ENCODE assay signal across 24 cellular contexts in genomic region chr12:4056910-4057845, GRCh38.
DNase-seq lines count a peak whose midpoint lies in the region; ATAC-seq and TF ChIP-seq lines count a peak whose summit lies in the region.
"Had no signal": no experiment of that assay in that cellular context is flagged by ENCODE, and none has a peak within 500 bp of the region (broad histone marks: within the 10 kb centered on the region; RNA-seq: fewer than 3 reads in every experiment).

No MANE protein-coding gene starts in this region.

- no peaks in the 10 kb centered on the region for H3K9me3 Mint-ChIP-seq in CD4-positive, alpha-beta memory T cell
- H3K9me3 Mint-ChIP-seq in activated T-helper 1 cell treated with anti-CD3 and anti-CD28 coated beads, Interleukin-12 subunit alpha, Interleukin-12 subunit beta, Interleukin-2, Interleukin-4 antibody, amounts not matched to agents 30 ng/mL and 10 ng/mL and 1 ng/mL, durations not matched to agents 14 hours and 24 hours and 36 hours: no peaks in the 10 kb centered on the region
- H3K9me3 Mint-ChIP-seq: brain; CD4-positive, CD25-positive, alpha-beta regulatory T cell; immature natural killer cell; mesothelial cell of epicardium; natural killer cell had no signal

- no peaks in the 10 kb centered on the region for H3K36me3 ChIP-seq in CD4-positive, alpha-beta memory T cell (ENCODE audit: insufficient read depth, low read length)
- H3K36me3 ChIP-seq in liver (ENCODE audit: control insufficient read depth in 4 of 4, insufficient read depth in 3 of 4, low read depth in 1 of 4, low read length in 3 of 4): no peaks in the 10 kb centered on the region
- H3K36me3 ChIP-seq: thyroid gland had no signal

- intact Hi-C loops in CD4-positive, alpha-beta memory T cell (cut with micrococcal nuclease): no loop called here
- intact Hi-C loops in activated T-helper 1 cell treated with anti-CD3 and anti-CD28 coated beads, Interleukin-12 subunit alpha, Interleukin-12 subunit beta, Interleukin-2, Interleukin-4 antibody, amounts not matched to agents 30 ng/mL and 10 ng/mL and 1 ng/mL, durations not matched to agents 14 hours and 24 hours and 36 hours (cut with micrococcal nuclease): loop anchor here (2.0 kb wide), 1 partner anchor 26 kb away; no protein-coding TSS in a partner anchor

- WGBS in liver: 54% methylated on average over 6 of the region's 6 CpGs

- H3K27me3 Mint-ChIP-seq in CD4-positive, alpha-beta memory T cell: no peaks in the 10 kb centered on the region
- H3K27me3 Mint-ChIP-seq in activated T-helper 1 cell treated with anti-CD3 and anti-CD28 coated beads, Interleukin-12 subunit alpha, Interleukin-12 subunit beta, Interleukin-2, Interleukin-4 antibody, amounts not matched to agents 30 ng/mL and 10 ng/mL and 1 ng/mL, durations not matched to agents 14 hours and 24 hours and 36 hours (ENCODE audit: insufficient read depth): peaks cover 9% of the 10 kb centered on the region
- H3K27me3 Mint-ChIP-seq: brain had no signal

- CTCF ChIA-PET in CD4-positive, alpha-beta memory T cell (lab: Charles Lee; ENCODE audit: partially characterized antibody): interaction anchor here (0.8 kb wide), 1 partner anchor 219 kb away, joined by 4 read pairs; no protein-coding TSS in a partner anchor

- H3K27me3 ChIP-seq in CD4-positive, alpha-beta memory T cell (ENCODE audit: insufficient read depth, low read length): no peaks in the 10 kb centered on the region
- no peaks in the 10 kb centered on the region for H3K27me3 ChIP-seq in liver (ENCODE audit: control insufficient read depth in 4 of 4, insufficient read depth in 4 of 4, low read length in 3 of 4)
- H3K27me3 ChIP-seq in foreskin keratinocyte: peaks cover 22% of the 10 kb centered on the region
- H3K27me3 ChIP-seq: thyroid gland had no signal

- peaks cover 10 to 30% (median 17%) of the 10 kb centered on the region in 4 donors for H3K4me1 Mint-ChIP-seq in CD4-positive, alpha-beta memory T cell
- H3K4me1 Mint-ChIP-seq in activated T-helper 1 cell treated with anti-CD3 and anti-CD28 coated beads, Interleukin-12 subunit alpha, Interleukin-12 subunit beta, Interleukin-2, Interleukin-4 antibody, amounts not matched to agents 30 ng/mL and 10 ng/mL and 1 ng/mL, durations not matched to agents 14 hours and 24 hours and 36 hours (ENCODE audit: low read depth): peaks cover 27% of the 10 kb centered on the region
- H3K4me1 Mint-ChIP-seq: brain, immature natural killer cell had no signal

- DNase-seq in CD4-positive, alpha-beta memory T cell: no peak
- peak; percentile 90 for DNase-seq in DMS53 (lab: John Stamatoyannopoulos, UW)
- no peak for DNase-seq in activated T-helper 1 cell treated with anti-CD3 and anti-CD28 coated beads, Interleukin-12 subunit alpha, Interleukin-12 subunit beta, Interleukin-2, Interleukin-4 antibody, amounts not matched to agents 30 ng/mL and 10 ng/mL and 1 ng/mL, durations not matched to agents 14 hours and 24 hours and 36 hours (ENCODE audit: low spot score)
- DNase-seq in iPS-NIHi11 (ENCODE audit: low spot score): no peak
- DNase-seq in foreskin keratinocyte: no peak
- DNase-seq: activated CD4-positive, alpha-beta T cell treated with anti-CD3 and anti-CD28 coated beads, Interleukin-2, amount 50 U/mL, for 48 hours; CD4-positive, CD25-positive, alpha-beta regulatory T cell; foreskin melanocyte; HCEC 1CT; immature natural killer cell; Kasumi-1; left ventricle myocardium superior; natural killer cell; NCI-H1694; NCI-H2171; NCI-H510A treated with DMSO at 0.1 percent for 48 hours; stimulated activated CD4-positive, alpha-beta T cell treated with anti-CD3 and anti-CD28 coated beads, Interleukin-4, amount 100 ng/mL, for 24 hours; stimulated activated naive CD4-positive, alpha-beta T cell treated with Interleukin-2 at 50 U/mL for 16 hours; thyroid gland had no signal

- H3K9ac ChIP-seq in liver (ENCODE audit: low read depth in 1 of 2, low read length in 2 of 2): no peak overlapping the region

- peaks cover 0 to 8% of the 10 kb centered on the region in 2 donors for H3K36me3 Mint-ChIP-seq in CD4-positive, alpha-beta memory T cell
- H3K36me3 Mint-ChIP-seq in activated T-helper 1 cell treated with anti-CD3 and anti-CD28 coated beads, Interleukin-12 subunit alpha, Interleukin-12 subunit beta, Interleukin-2, Interleukin-4 antibody, amounts not matched to agents 30 ng/mL and 10 ng/mL and 1 ng/mL, durations not matched to agents 14 hours and 24 hours and 36 hours (ENCODE audit: low read depth): no peaks in the 10 kb centered on the region
- H3K36me3 Mint-ChIP-seq: brain, immature natural killer cell, mesothelial cell of epicardium, natural killer cell had no signal

- POLR2A ChIA-PET in CD4-positive, alpha-beta memory T cell (lab: Charles Lee; ENCODE audit: partially characterized antibody): interaction anchor here (0.6 to 1.1 kb wide), 2 partner anchors 67 to 211 kb away, joined by 3 read pairs; no protein-coding TSS in a partner anchor

- H3K9me3 ChIP-seq in CD4-positive, alpha-beta memory T cell (ENCODE audit: control insufficient read depth in 1 of 2, low read length in 2 of 2): no peaks in the 10 kb centered on the region
- no peaks in the 10 kb centered on the region for H3K9me3 ChIP-seq in liver (ENCODE audit: control insufficient read depth in 4 of 4, low read length in 3 of 4)
- H3K9me3 ChIP-seq: thyroid gland had no signal

- H3K4me3 ChIP-seq in CD4-positive, alpha-beta memory T cell (ENCODE audit: low read length in 2 of 2): no peak overlapping the region
- H3K4me3 ChIP-seq in liver (ENCODE audit: low read depth in 1 of 3, low read length in 3 of 3): no peak overlapping the region
- H3K4me3 ChIP-seq: thyroid gland had no signal

- no peak for ATAC-seq in foreskin keratinocyte
- ATAC-seq in HG03432 (IDR thresholded peaks at IDR 0.05; ENCODE audit: unreplicated experiment): no peak
- ATAC-seq: left ventricle myocardium superior, natural killer cell had no signal

- no peak for TF ChIP-seq CTCF in liver (IDR thresholded peaks at IDR 0.05; ENCODE audit: low read depth, low read length, missing input control)
- TF ChIP-seq CTCF in foreskin keratinocyte (conservative IDR thresholded peaks at IDR 0.05): no peak

- peak overlapping the region in 3 of 7 donors; percentile 49 to 85 (median 76) for H3K27ac Mint-ChIP-seq in CD4-positive, alpha-beta memory T cell
- H3K27ac Mint-ChIP-seq in activated T-helper 1 cell treated with anti-CD3 and anti-CD28 coated beads, Interleukin-12 subunit alpha, Interleukin-12 subunit beta, Interleukin-2, Interleukin-4 antibody, amounts not matched to agents 30 ng/mL and 10 ng/mL and 1 ng/mL, durations not matched to agents 14 hours and 24 hours and 36 hours: peak overlapping the region; percentile 21
- H3K27ac Mint-ChIP-seq: brain, immature natural killer cell, mesothelial cell of epicardium, natural killer cell had no signal

- H3K4me1 ChIP-seq in CD4-positive, alpha-beta memory T cell (ENCODE audit: insufficient read depth, low read length): peaks cover 6% of the 10 kb centered on the region
- H3K4me1 ChIP-seq in liver (ENCODE audit: control insufficient read depth in 4 of 4, insufficient read depth in 4 of 4, low read length in 3 of 4) (peaks cover 0 to 8% (median 1%) of the 10 kb centered on the region in 4 donors), foreskin keratinocyte (peaks cover 7% of the 10 kb centered on the region)
- H3K4me1 ChIP-seq: thyroid gland had no signal

- peak overlapping the region in 7 of 8 donors; percentile 17 to 74 (median 41) for H3K4me3 Mint-ChIP-seq in CD4-positive, alpha-beta memory T cell
- no peak overlapping the region for H3K4me3 Mint-ChIP-seq in activated T-helper 1 cell treated with anti-CD3 and anti-CD28 coated beads, Interleukin-12 subunit alpha, Interleukin-12 subunit beta, Interleukin-2, Interleukin-4 antibody, amounts not matched to agents 30 ng/mL and 10 ng/mL and 1 ng/mL, durations not matched to agents 14 hours and 24 hours and 36 hours
- H3K4me3 Mint-ChIP-seq: brain, immature natural killer cell, mesothelial cell of epicardium, natural killer cell had no signal

- TF ChIP-seq RAD21 in liver (IDR thresholded peaks at IDR 0.05): no peak

- no peak overlapping the region for H3K27ac ChIP-seq in CD4-positive, alpha-beta memory T cell (ENCODE audit: low read depth, low read length)
- H3K27ac ChIP-seq in liver (ENCODE audit: low read depth in 1 of 2, low read length in 2 of 2) (no peak overlapping the region), foreskin keratinocyte (no peak overlapping the region)
- H3K27ac ChIP-seq: thyroid gland, VCaP had no signal

TF ChIP-seq in liver, 16 proteins besides CTCF, POLR2A, EP300 and RAD21:
- no peak for TF ChIP-seq EGR1 (IDR thresholded peaks at IDR 0.05; ENCODE audit: low read depth in 2 of 2)
- TF ChIP-seq JUND (IDR thresholded peaks at IDR 0.05): peak in 1 of 2 donors; percentile 15
- peak in 1 of 2 donors; percentile 74 for TF ChIP-seq RXRA (IDR thresholded peaks at IDR 0.05)
- TF ChIP-seq YY1 (IDR thresholded peaks at IDR 0.05): peak; percentile 62
- peak in 1 of 2 donors; percentile 72 for TF ChIP-seq HNF4A (conservative IDR thresholded peaks at IDR 0.05)
- TF ChIP-seq, protein P1, sequence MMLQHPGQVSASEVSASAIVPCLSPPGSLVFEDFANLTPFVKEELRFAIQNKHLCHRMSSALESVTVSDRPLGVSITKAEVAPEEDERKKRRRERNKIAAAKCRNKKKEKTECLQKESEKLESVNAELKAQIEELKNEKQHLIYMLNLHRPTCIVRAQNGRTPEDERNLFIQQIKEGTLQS (IDR thresholded peaks at IDR 0.05): no peak
- TF ChIP-seq FOXA2 (IDR thresholded peaks at IDR 0.05): peak; percentile 56
- peak; percentile 35 for TF ChIP-seq MAX (IDR thresholded peaks at IDR 0.05)
